In the genomic region with DNA sequence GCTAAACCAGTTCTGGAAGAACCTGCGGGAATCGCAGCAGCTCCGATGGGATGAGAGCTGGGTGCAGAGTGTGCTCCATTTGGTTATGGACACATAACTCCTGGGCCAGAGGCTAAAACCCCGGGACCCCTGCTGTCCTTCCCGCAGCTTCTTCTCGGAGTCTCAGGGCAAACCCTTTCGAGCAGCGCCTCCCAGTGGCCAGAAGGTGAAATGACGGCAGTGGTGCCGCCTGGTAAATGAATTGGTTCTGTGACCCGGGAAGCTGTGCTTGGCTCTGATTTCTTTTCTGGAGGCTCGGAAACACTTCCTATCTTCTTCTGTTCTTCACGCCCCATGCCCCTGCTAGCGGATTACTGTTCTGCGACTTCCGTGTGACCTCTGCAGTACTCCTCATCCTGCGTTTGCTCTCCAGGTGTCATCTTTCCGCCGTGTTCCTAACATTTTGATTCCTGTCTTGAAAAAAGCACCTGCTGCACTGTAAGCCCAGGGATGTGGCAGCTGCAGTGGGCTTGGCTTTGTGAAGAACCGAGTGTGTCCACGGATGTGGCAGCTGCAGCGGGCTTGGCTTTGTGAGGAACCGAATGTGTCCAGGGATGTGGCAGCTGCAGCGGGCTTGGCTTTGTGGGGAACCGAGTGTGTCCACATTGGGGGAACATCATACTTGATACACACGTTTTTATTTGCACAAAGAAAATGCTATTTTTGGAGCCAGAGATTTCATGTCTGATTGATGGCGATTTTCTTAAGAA, we compare ENCODE assay signal across 8 cellular contexts.
DNase-seq lines count a peak whose midpoint lies in the region; ATAC-seq and TF ChIP-seq lines count a peak whose summit lies in the region.
"Not testable (repeated sequence)": the region's sequence is repeated elsewhere in the genome, so short reads cannot be mapped to it uniquely, and the experiment has no call there.

No MANE protein-coding gene starts in this region.

- H3K27me3 ChIP-seq in CD4-positive, alpha-beta T cell (ENCODE audit: control insufficient read depth, insufficient read depth, low read length); HL-60 (ENCODE audit: insufficient read depth, poor library complexity, severe bottlenecking); ascending aorta; naive thymus-derived CD4-positive, alpha-beta T cell (ENCODE audit: control insufficient read depth in 2 of 2, insufficient read depth in 2 of 2, low read length in 2 of 2): not testable (repeated sequence)

- H3K27me3 Mint-ChIP-seq in CD4-positive, alpha-beta T cell; activated CD4-positive, alpha-beta T cell treated with anti-CD3 and anti-CD28 coated beads, Interleukin-2, amount 10 ng/mL, durations not matched to agents 24 days and 14 days; naive thymus-derived CD4-positive, alpha-beta T cell: not testable (repeated sequence)

- not testable (repeated sequence) for H3K9me3 Mint-ChIP-seq in CD4-positive, alpha-beta T cell; activated CD4-positive, alpha-beta T cell treated with anti-CD3 and anti-CD28 coated beads, Interleukin-2, amount 10 ng/mL, durations not matched to agents 24 days and 14 days; naive thymus-derived CD4-positive, alpha-beta T cell

- ATAC-seq in CD4-positive, alpha-beta T cell (ENCODE audit: poor library complexity); naive thymus-derived CD4-positive, alpha-beta T cell: not testable (repeated sequence)

- H3K4me1 Mint-ChIP-seq in CD4-positive, alpha-beta T cell (ENCODE audit: low read depth): peaks cover 10% of the 10 kb centered on the region
- H3K4me1 Mint-ChIP-seq in activated CD4-positive, alpha-beta T cell treated with anti-CD3 and anti-CD28 coated beads, Interleukin-2, amount 10 ng/mL, durations not matched to agents 24 days and 14 days: not testable (repeated sequence)
- peaks cover 4 to 11% (median 9%) of the 10 kb centered on the region in 7 donors for H3K4me1 Mint-ChIP-seq in naive thymus-derived CD4-positive, alpha-beta T cell

- intact Hi-C loops in CD4-positive, alpha-beta T cell (cut with DNase I, micrococcal nuclease); activated CD4-positive, alpha-beta T cell treated with anti-CD3 and anti-CD28 coated beads, Interleukin-2, amount 10 ng/mL, durations not matched to agents 24 days and 14 days (cut with micrococcal nuclease); ascending aorta (cut with DNase I); naive thymus-derived CD4-positive, alpha-beta T cell (cut with micrococcal nuclease): not testable (repeated sequence)

- not testable (repeated sequence) for H3K4me1 ChIP-seq in ascending aorta; naive thymus-derived CD4-positive, alpha-beta T cell (ENCODE audit: control insufficient read depth in 2 of 2, insufficient read depth in 2 of 2, low read length in 2 of 2)

- peak; percentile 23 to 53 (median 38) for DNase-seq in CD4-positive, alpha-beta T cell
- DNase-seq in HL-60 (ENCODE audit: low read depth in 1 of 2, low spot score in 1 of 2): peak in 1 of 2 experiments; percentile 21
- peak; percentile 63 for DNase-seq in NCI-H748 (lab: John Stamatoyannopoulos, UW; ENCODE audit: unreplicated experiment)
- DNase-seq in activated CD4-positive, alpha-beta T cell treated with anti-CD3 and anti-CD28 coated beads, Interleukin-2, amount 10 ng/mL, durations not matched to agents 24 days and 14 days: peak; percentile 86
- DNase-seq in ascending aorta (ENCODE audit: low spot score in 2 of 2); fibroblast of villous mesenchyme (ENCODE audit: low read depth): not testable (repeated sequence)
- DNase-seq in naive thymus-derived CD4-positive, alpha-beta T cell: peak in 8 of 9 donors; percentile 29 to 55 (median 41)
- peak in 2 of 3 experiments; percentile 20 to 51 for DNase-seq in stimulated activated CD4-positive, alpha-beta T cell treated with anti-CD3 and anti-CD28 coated beads, TNF-alpha, amount 100 ng/mL, for 24 hours (ENCODE audit: low read depth in 3 of 3)

- POLR2A ChIA-PET in CD4-positive, alpha-beta T cell (lab: Charles Lee); naive thymus-derived CD4-positive, alpha-beta T cell (lab: Charles Lee): not testable (repeated sequence)

- H3K9me3 ChIP-seq in CD4-positive, alpha-beta T cell (ENCODE audit: control insufficient read depth, low read length); ascending aorta; naive thymus-derived CD4-positive, alpha-beta T cell (ENCODE audit: control insufficient read depth in 2 of 3, low read length in 3 of 3): not testable (repeated sequence)

- TF ChIP-seq CTCF in CD4-positive, alpha-beta T cell (IDR thresholded peaks at IDR 0.05): peak; percentile 58
- TF ChIP-seq CTCF in HL-60 (IDR thresholded peaks at IDR 0.05; ENCODE audit: insufficient read depth, low read length) (peak; percentile 4), ascending aorta (IDR thresholded peaks at IDR 0.05) (peak in 2 of 3 experiments; percentile 50 to 53), fibroblast of villous mesenchyme (IDR thresholded peaks at IDR 0.05; ENCODE audit: insufficient read depth, low read depth, low read length) (peak; percentile 53)

- not testable (repeated sequence) for H3K36me3 ChIP-seq in ascending aorta; naive thymus-derived CD4-positive, alpha-beta T cell (ENCODE audit: control insufficient read depth in 2 of 3, insufficient read depth in 3 of 3, low read length in 3 of 3)

- CTCF ChIA-PET in CD4-positive, alpha-beta T cell (lab: Charles Lee); naive thymus-derived CD4-positive, alpha-beta T cell (lab: Charles Lee): not testable (repeated sequence)

- not testable (repeated sequence) for H3K36me3 Mint-ChIP-seq in CD4-positive, alpha-beta T cell (ENCODE audit: low read depth); activated CD4-positive, alpha-beta T cell treated with anti-CD3 and anti-CD28 coated beads, Interleukin-2, amount 10 ng/mL, durations not matched to agents 24 days and 14 days (ENCODE audit: low read depth); naive thymus-derived CD4-positive, alpha-beta T cell

- H3K27ac ChIP-seq in CD4-positive, alpha-beta T cell (ENCODE audit: low read depth, low read length); HL-60 (replicated peaks); ascending aorta; naive thymus-derived CD4-positive, alpha-beta T cell (ENCODE audit: low read depth, low read length): not testable (repeated sequence)

- not testable (repeated sequence) for H3K27ac Mint-ChIP-seq in CD4-positive, alpha-beta T cell; activated CD4-positive, alpha-beta T cell treated with anti-CD3 and anti-CD28 coated beads, Interleukin-2, amount 10 ng/mL, durations not matched to agents 24 days and 14 days; naive thymus-derived CD4-positive, alpha-beta T cell

- not testable (repeated sequence) for H3K4me3 ChIP-seq in HL-60 (replicated peaks; ENCODE audit: insufficient read depth, low read length); ascending aorta; fibroblast of villous mesenchyme (ENCODE audit: low read depth, low read length); naive thymus-derived CD4-positive, alpha-beta T cell (ENCODE audit: low read length)

- not testable (repeated sequence) for H3K4me3 Mint-ChIP-seq in CD4-positive, alpha-beta T cell; activated CD4-positive, alpha-beta T cell treated with anti-CD3 and anti-CD28 coated beads, Interleukin-2, amount 10 ng/mL, durations not matched to agents 24 days and 14 days
- H3K4me3 Mint-ChIP-seq in naive thymus-derived CD4-positive, alpha-beta T cell: peak overlapping the region in 3 of 10 donors; percentile 17 to 56 (median 40)

Comparison
In these comparisons a context has a peak if more than half of its experiments do, and no peak if none do; other contexts are left out.
1. CTCF ChIP-seq: peak in every context shown above with its lines; median percentile 58 in CD4-positive, alpha-beta T cell; 53 in fibroblast of villous mesenchyme; 52 in ascending aorta; 4 in HL-60.